19 cellular contexts compared by ENCODE assay signal in genomic region chr2:194004590-194005206, GRCh38.
DNase-seq lines count a peak whose midpoint lies in the region; ATAC-seq, FAIRE-seq and TF ChIP-seq lines count a peak whose summit lies in the region.
"Had no signal": no experiment of that assay in that cellular context is flagged by ENCODE, and none has a peak within 500 bp of the region (broad histone marks: within the 10 kb centered on the region; RNA-seq: fewer than 3 reads in every experiment).

No MANE protein-coding gene starts in this region.

- no peak for TF ChIP-seq POLR2A in erythroblast (IDR thresholded peaks at IDR 0.05; ENCODE audit: low read length)

- no peaks in the 10 kb centered on the region for H3K27me3 ChIP-seq in PC-3 (ENCODE audit: low read length)
- H3K27me3 ChIP-seq: BLaER1 had no signal

- intact Hi-C loops in PC-3 (cut with micrococcal nuclease) = loop anchor here (2.0 kb wide), 1 partner anchor 16 kb away; no protein-coding TSS in a partner anchor

- H3K4me1 ChIP-seq in PC-3 (ENCODE audit: insufficient read depth, low read length) = peaks cover 6% of the 10 kb centered on the region; the same call in 1 of the 2 replicates
- H3K4me1 ChIP-seq: BLaER1 had no signal

- no peaks in the 10 kb centered on the region for H3K79me2 ChIP-seq in PC-3 (ENCODE audit: low read length)

- CTCF ChIA-PET in PC-3 (lab: Charles Lee) = no interaction called here

- H4K20me1 ChIP-seq in PC-3 (ENCODE audit: low read length) = no peaks in the 10 kb centered on the region
- H4K20me1 ChIP-seq: BLaER1 had no signal

- no peak overlapping the region for H2AFZ ChIP-seq in PC-3 (ENCODE audit: low read length)

- H3K4me3 ChIP-seq in PC-3 (ENCODE audit: low read length) = no peak overlapping the region
- no peak overlapping the region for H3K4me3 ChIP-seq in cardiac fibroblast (replicated peaks in 1 of 2; ENCODE audit: low read depth in 2 of 2, low read length in 2 of 2)
- H3K4me3 ChIP-seq in fibroblast of the aortic adventitia (ENCODE audit: low read depth, low read length) = no peak overlapping the region
- H3K4me3 ChIP-seq: BLaER1 had no signal

- peak; percentile 11 for FAIRE-seq in A204.1 (lab: Jason Lieb, UNC)
- FAIRE-seq: D721Med had no signal

- BruUV-seq in PC-3 (replicated peaks; lab: Mats Ljungman, UMichigan) = no TSS peak

- no peak overlapping the region for H3K4me2 ChIP-seq in PC-3 (ENCODE audit: low read length)
- H3K4me2 ChIP-seq: BLaER1 had no signal

- ATAC-seq in PC-3 (peak; percentile 51; the same call in 1 of the 2 replicates), HG02981 (IDR thresholded peaks at IDR 0.05; ENCODE audit: unreplicated experiment) (no peak)

- H3K9me3 ChIP-seq in PC-3 (ENCODE audit: low read length) = no peaks in the 10 kb centered on the region

- POLR2A ChIA-PET in PC-3 (lab: Charles Lee; ENCODE audit: unreplicated experiment) = interaction anchor here (0.6 kb wide), 1 partner anchor 356 kb away, joined by 3 read pairs; no protein-coding TSS in a partner anchor

- TF ChIP-seq CTCF in PC-3 (conservative IDR thresholded peaks at IDR 0.05; ENCODE audit: low read depth, low read length) = no peak
- TF ChIP-seq CTCF in cardiac fibroblast (IDR thresholded peaks at IDR 0.05; ENCODE audit: low read depth, low read length) = no peak
- no peak for TF ChIP-seq CTCF in fibroblast of the aortic adventitia (IDR thresholded peaks at IDR 0.05; ENCODE audit: insufficient read depth, low read length)

- no peaks in the 10 kb centered on the region for H3K36me3 ChIP-seq in PC-3 (ENCODE audit: low read depth, low read length)
- H3K36me3 ChIP-seq: BLaER1 had no signal

- no peaks in the 10 kb centered on the region for H3K9me2 ChIP-seq in PC-3 (replicated peaks; ENCODE audit: low read length)

- H3F3A ChIP-seq in PC-3 (ENCODE audit: low read length, unreplicated experiment) = no peaks in the 10 kb centered on the region

- DNase-seq in PC-3 (peak; percentile 43), cardiac fibroblast (ENCODE audit: low read depth in 2 of 2) (peak; percentile 10 to 73), fibroblast of the aortic adventitia (ENCODE audit: low read depth) (peak; percentile 10), HuH-7 (ENCODE audit: low spot score) (no peak), erythroblast (lab: John Stamatoyannopoulos, UW) (no peak)
- no peak for DNase-seq in stimulated activated CD4-positive, alpha-beta T cell treated with anti-CD3 and anti-CD28 coated beads, Interleukin-2, amount 100 ng/mL, for 48 hours
- DNase-seq: 8988T; CD8-positive, alpha-beta memory T cell; DMS79; GOT3; IMR-90; Kasumi-1; NCI-H1930; NCI-H69; Right ventricle myocardium superior had no signal

- H3K27ac ChIP-seq in PC-3 (ENCODE audit: low read length) = no peak overlapping the region
- H3K27ac ChIP-seq: BLaER1 had no signal

- no peak overlapping the region for H3K9ac ChIP-seq in PC-3 (ENCODE audit: low read length)
- H3K9ac ChIP-seq: BLaER1 had no signal

Comparison
In these comparisons a context has a peak if more than half of its experiments do, and no peak if none do; other contexts are left out.
1. DNase-seq: peak in PC-3 (single experiment), cardiac fibroblast (2 of 2) and fibroblast of the aortic adventitia (single experiment); none in HuH-7 (single experiment), stimulated activated CD4-positive, alpha-beta T cell treated with anti-CD3 and anti-CD28 coated beads, Interleukin-2, amount 100 ng/mL, for 48 hours (0 of 2) and erythroblast (0 of 2).